In genomic region chr6:167719920-167720319, GRCh38 we compare ENCODE assay signal across 20 cellular contexts.
"Had no signal": no experiment of that assay in that cellular context is flagged by ENCODE, and none has a peak within 500 bp of the region (broad histone marks: within the 10 kb centered on the region; RNA-seq: fewer than 3 reads in every experiment).

No MANE protein-coding gene starts in this region.

- H3K4me3 ChIP-seq: body of pancreas, cardiac muscle cell, psoas muscle, thyroid gland had no signal

- H3K4me1 ChIP-seq: body of pancreas, foreskin keratinocyte, psoas muscle, thyroid gland had no signal

- H3K27me3 ChIP-seq: body of pancreas, cardiac muscle cell, foreskin keratinocyte, thyroid gland had no signal

- DNase-seq: activated CD4-positive, alpha-beta T cell treated with anti-CD3 and anti-CD28 coated beads for 1 hour; activated CD8-positive, alpha-beta memory T cell treated with anti-CD3 and anti-CD28 coated beads, Interleukin-2, amount 50 U/mL, for 4 hours; activated naive CD4-positive, alpha-beta T cell treated with anti-CD3 and anti-CD28 coated beads, Interleukin-2, amount 10 ng/mL, durations not matched to agents 7 days and 5 days; activated T-cell treated with anti-CD3 and anti-CD28 coated beads, Interleukin-2, amount 50 U/mL, for 48 hours; anterior cingulate cortex; body of pancreas; effector CD4-positive, alpha-beta T cell; foreskin keratinocyte; kidney glomerular epithelial cell; left ventricle myocardium superior; psoas muscle; right cardiac atrium; stimulated activated CD4-positive, alpha-beta T cell treated with anti-CD3 and anti-CD28 coated beads, Interleukin-1b, Interleukin-23, amount 100 ng/mL, for 48 hours; substantia nigra; T-cell; thyroid gland had no signal

- H3K36me3 ChIP-seq: cardiac muscle cell, thyroid gland had no signal

- ATAC-seq: body of pancreas, foreskin keratinocyte, left ventricle myocardium superior, psoas muscle, right cardiac atrium, T-cell had no signal

- H3K9me3 Mint-ChIP-seq: activated naive CD4-positive, alpha-beta T cell treated with anti-CD3 and anti-CD28 coated beads, Interleukin-2, amount 10 ng/mL, durations not matched to agents 7 days and 5 days; stimulated activated naive CD8-positive, alpha-beta T cell treated with anti-CD3 and anti-CD28 coated beads, Interleukin-15, Interleukin-2, amounts not matched to agents 100 ng/mL and 50 ng/mL, for 24 hours; T-helper 2 cell treated with Interferon-gamma antibody and Interleukin-4, amounts not matched to agents 5 μg/mL and 100 μg/mL, for 36 hours had no signal

- H3K4me3 Mint-ChIP-seq: activated naive CD4-positive, alpha-beta T cell treated with anti-CD3 and anti-CD28 coated beads, Interleukin-2, amount 10 ng/mL, durations not matched to agents 7 days and 5 days; neural crest cell; stimulated activated naive CD8-positive, alpha-beta T cell treated with anti-CD3 and anti-CD28 coated beads, Interleukin-15, Interleukin-2, amounts not matched to agents 100 ng/mL and 50 ng/mL, for 24 hours; T-cell; T-helper 2 cell treated with Interferon-gamma antibody and Interleukin-4, amounts not matched to agents 5 μg/mL and 100 μg/mL, for 36 hours had no signal

- H3K27ac Mint-ChIP-seq: activated naive CD4-positive, alpha-beta T cell treated with anti-CD3 and anti-CD28 coated beads, Interleukin-2, amount 10 ng/mL, durations not matched to agents 7 days and 5 days; stimulated activated naive CD8-positive, alpha-beta T cell treated with anti-CD3 and anti-CD28 coated beads, Interleukin-15, Interleukin-2, amounts not matched to agents 100 ng/mL and 50 ng/mL, for 24 hours; T-cell; T-helper 2 cell treated with Interferon-gamma antibody and Interleukin-4, amounts not matched to agents 5 μg/mL and 100 μg/mL, for 36 hours had no signal

- H3K4me1 Mint-ChIP-seq: activated naive CD4-positive, alpha-beta T cell treated with anti-CD3 and anti-CD28 coated beads, Interleukin-2, amount 10 ng/mL, durations not matched to agents 7 days and 5 days; neural crest cell; T-cell had no signal

- H3K36me3 Mint-ChIP-seq: activated naive CD4-positive, alpha-beta T cell treated with anti-CD3 and anti-CD28 coated beads, Interleukin-2, amount 10 ng/mL, durations not matched to agents 7 days and 5 days; T-cell had no signal

- H3K9me3 ChIP-seq: body of pancreas, psoas muscle, thyroid gland had no signal
